Comparison of ENCODE assay signal across 8 cellular contexts in the genomic region with DNA sequence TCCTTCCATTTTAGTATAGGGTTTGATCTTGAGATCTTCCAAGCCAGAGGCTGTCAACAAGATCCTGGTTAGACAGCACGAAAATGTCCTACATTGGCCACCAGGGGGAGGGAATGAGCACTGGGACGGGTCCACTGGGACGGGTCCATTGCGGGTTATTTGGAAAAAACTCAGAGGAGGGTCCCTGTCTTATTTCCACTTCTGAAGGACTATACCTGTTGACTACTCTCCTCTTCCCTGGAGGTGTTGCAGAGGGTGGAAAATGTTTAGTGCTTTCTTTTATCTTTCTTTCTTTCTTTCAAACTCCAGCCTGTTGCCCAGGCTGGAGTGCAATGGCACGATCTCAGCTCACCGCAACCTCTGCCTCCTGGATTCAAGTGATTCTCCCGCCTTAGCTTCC. TPM values are rescaled to one million over a fixed set of nuclear protein-coding genes. Genes with fewer than 3 reads are reported as not detected.
DNase-seq lines count a peak whose midpoint lies in the region; ATAC-seq and TF ChIP-seq lines count a peak whose summit lies in the region.

No MANE protein-coding gene starts in this region.

- TF ChIP-seq CTCF in fibroblast of villous mesenchyme (IDR thresholded peaks at IDR 0.05; ENCODE audit: insufficient read depth, low read depth, low read length) (peak; percentile 92), psoas muscle (IDR thresholded peaks at IDR 0.05) (peak; percentile 83)

- no peaks in the 10 kb centered on the region for H3K4me1 ChIP-seq in psoas muscle

- no peaks in the 10 kb centered on the region for H3K36me3 ChIP-seq in psoas muscle (ENCODE audit: insufficient read depth in 1 of 2, low read depth in 1 of 2)

- WGBS in psoas muscle, 3 donors, result 24 to 29% (median 25%) methylated on average over 7 of the region's 7 CpGs

- no peak overlapping the region for H3K4me3 ChIP-seq in fibroblast of villous mesenchyme (ENCODE audit: low read depth, low read length)
- H3K4me3 ChIP-seq in psoas muscle, result no peak overlapping the region

- DNase-seq in Right ventricle myocardium superior, result peak; percentile 61
- DNase-seq in Right ventricle myocardium inferior (ENCODE audit: missing footprints), result no peak
- peak; percentile 65 for DNase-seq in NCI-H69 (lab: John Stamatoyannopoulos, UW)
- DNase-seq in activated T-cell treated with anti-CD3 and anti-CD28 coated beads, Interleukin-2, amount 50 U/mL, for 1 hour, result peak; percentile 53
- peak; percentile 62 for DNase-seq in fibroblast of villous mesenchyme (ENCODE audit: low read depth)
- DNase-seq in psoas muscle, result peak in 1 of 2 donors; percentile 28

- peaks cover 0 to 60% (median 6%) of the 10 kb centered on the region in 3 donors for H3K27me3 ChIP-seq in psoas muscle (ENCODE audit: insufficient read depth in 3 of 3, low read length in 2 of 3)

- ATAC-seq in Right ventricle myocardium superior (ENCODE audit: poor library complexity), result no peak
- ATAC-seq in Right ventricle myocardium inferior, result no peak
- ATAC-seq in psoas muscle, result peak; percentile 43 to 67 (median 50)
- no peak for ATAC-seq in GM21786 (IDR thresholded peaks at IDR 0.05; ENCODE audit: unreplicated experiment)
- no peak for ATAC-seq in HG02610 (IDR thresholded peaks at IDR 0.05; ENCODE audit: unreplicated experiment)

- H3K27ac ChIP-seq in psoas muscle, result no peak overlapping the region

- intact Hi-C loops in Right ventricle myocardium superior (cut with DNase I), result loop anchor here (2.0 kb wide), 1 partner anchor 64 kb away; no protein-coding TSS in a partner anchor
- intact Hi-C loops in Right ventricle myocardium inferior (cut with DNase I), result loop anchor here (2.0 kb wide), 1 partner anchor 64 kb away; no protein-coding TSS in a partner anchor
- intact Hi-C loops in psoas muscle (cut with DNase I), result loop anchor here in 1 of 2 donors (2.0 to 5.0 kb wide), 2 partner anchors 64 to 218 kb away; no protein-coding TSS in a partner anchor

- H3K9me3 ChIP-seq in psoas muscle, result no peaks in the 10 kb centered on the region

RNA-seq across cellular contexts. Expression of a gene that starts 2.5 kb away (rescaled TPM):
- total RNA-seq in Right ventricle myocardium superior (not detected), Right ventricle myocardium inferior (0.08 TPM), fibroblast of villous mesenchyme (under 0.01 TPM in 2 replicates), psoas muscle (not detected)
- under 1 TPM in 2 of 3 donors, not detected in 1; 0.03 to 0.05 TPM for polyA plus RNA-seq in psoas muscle

RNA-seq across cellular contexts. Expression of a gene that starts 16.3 kb away (rescaled TPM):
- 341 TPM for total RNA-seq in Right ventricle myocardium superior
- 321 TPM for total RNA-seq in Right ventricle myocardium inferior
- total RNA-seq in fibroblast of villous mesenchyme, result 93.7 and 98.9 TPM in 2 replicates
- 100 to 1,000 TPM; 169 to 212 (median 177) TPM for total RNA-seq in psoas muscle
- 100 to 1,000 TPM in 1 of 3 donors, 10 to 100 TPM in 2; 87.2 to 183 (median 90.0) TPM for polyA plus RNA-seq in psoas muscle

Comparison
In these comparisons a context has a peak if more than half of its experiments do, and no peak if none do; other contexts are left out.
1. ATAC-seq: peak in psoas muscle (4 of 4); none in Right ventricle myocardium superior (single experiment), Right ventricle myocardium inferior (single experiment), GM21786 (single experiment) and HG02610 (single experiment).